In genomic region chr19:15926484-15926883, GRCh38 we compare ENCODE assay signal across 21 cellular contexts. TPM values are rescaled to one million over a fixed set of nuclear protein-coding genes. Genes with fewer than 3 reads are reported as not detected.
DNase-seq lines count a peak whose midpoint lies in the region; ATAC-seq, FAIRE-seq and TF ChIP-seq lines count a peak whose summit lies in the region.
"Had no signal": no experiment of that assay in that cellular context is flagged by ENCODE, and none has a peak within 500 bp of the region (broad histone marks: within the 10 kb centered on the region; RNA-seq: fewer than 3 reads in every experiment).

No MANE protein-coding gene starts in this region.

- no peaks in the 10 kb centered on the region for H3K9me3 ChIP-seq in HepG2 (ENCODE audit: low read length)
- H3K9me3 ChIP-seq in small intestine (ENCODE audit: control insufficient read depth, low read depth) = no peaks in the 10 kb centered on the region
- H3K9me3 ChIP-seq in endodermal cell (ENCODE audit: control insufficient read depth, low read length) = peaks cover 60% of the 10 kb centered on the region
- H3K9me3 ChIP-seq: A549, Caco-2 had no signal

- no peak overlapping the region for H3K4me3 ChIP-seq in HepG2 (replicated peaks in 1 of 3; ENCODE audit: insufficient read depth in 1 of 3, low read depth in 2 of 3, low read length in 3 of 3)
- H3K4me3 ChIP-seq in small intestine (ENCODE audit: low read depth in 1 of 2, low read length in 2 of 2) = no peak overlapping the region
- H3K4me3 ChIP-seq in endodermal cell (ENCODE audit: low read length) = no peak overlapping the region
- H3K4me3 ChIP-seq: A549 had no signal

- peaks cover 4% of the 10 kb centered on the region for H3K36me3 Mint-ChIP-seq in endodermal cell (ENCODE audit: low read depth)

- WGBS in HepG2 (ENCODE audit: low lambda C conversion rate) = 18% methylated on average over 1 of the region's 1 CpG
- WGBS in small intestine, 3 donors = 0 to 26% (median 0%) methylated on average over 1 of the region's 1 CpG
- WGBS in endodermal cell (ENCODE audit: insufficient coverage in 1 of 2, insufficient read length in 1 of 2), 2 experiments = 0% methylated on average over 1 of the region's 1 CpG; no CpG with 5 or more reads in 1 of the 2 experiments

- ATAC-seq in esophagus mucosa (peak; percentile 33), HepG2 (peak; percentile 66)
- ATAC-seq: A549 had no signal

- DNase-seq in NCI-H82 (lab: John Stamatoyannopoulos, UW) = peak; percentile 53
- DNase-seq in NCI-H82 treated with DMSO at 0.1 percent for 48 hours (lab: John Stamatoyannopoulos, UW; ENCODE audit: unreplicated experiment) = no peak
- no peak for DNase-seq in HepG2 (ENCODE audit: low spot score)
- DNase-seq in small intestine = peak; percentile 88
- no peak for DNase-seq in GM10248 (ENCODE audit: extremely low spot score)
- no peak for DNase-seq in endodermal cell
- no peak for DNase-seq in cerebellar nuclear complex (lab: John Stamatoyannopoulos, UW)
- DNase-seq: AML-193; Caco-2; CD4-positive, alpha-beta T cell; GOT3; H9 had no signal

- POLR2A ChIA-PET in HepG2 (lab: Yijun Ruan, JAX) = interaction anchor here (1.2 kb wide), 1 partner anchor 8 kb away, joined by 6 read pairs; the partner anchor contains the start of gene CYP4F11
- POLR2A ChIA-PET in GM10248 (lab: Yijun Ruan, JAX) = no interaction called here

- no peak overlapping the region for H3K27ac ChIP-seq in HepG2 (ENCODE audit: extremely low read length, insufficient read depth, low read length)
- H3K27ac ChIP-seq in small intestine (ENCODE audit: low read depth in 1 of 2, low read length in 1 of 2) = peak overlapping the region in 1 of 2 donors; percentile 6
- no peak overlapping the region for H3K27ac ChIP-seq in endodermal cell (ENCODE audit: low read depth, low read length)
- H3K27ac ChIP-seq: 22Rv1, A549 had no signal

- intact Hi-C loops in HepG2 (cut with micrococcal nuclease; ENCODE audit: unreplicated experiment) = no loop called here

- no peak for TF ChIP-seq RAD21 in HepG2 (CRISPR knock-in tag; IDR thresholded peaks at IDR 0.05)

- H3K27ac Mint-ChIP-seq in endodermal cell = no peak overlapping the region
- H3K27ac Mint-ChIP-seq: CD4-positive, alpha-beta T cell; H9 had no signal

- no peak overlapping the region for H2AFZ ChIP-seq in HepG2 (ENCODE audit: low read length)

- FAIRE-seq in HepG2 (lab: Jason Lieb, UNC) (peak; percentile 30), small intestine (lab: Jason Lieb, UNC) (no peak)
- FAIRE-seq: A549, D721Med, G401.6, GM12892, GM18507, HTR-8/SVneo had no signal

- no peak overlapping the region for H3K4me2 ChIP-seq in HepG2 (ENCODE audit: low read depth, low read length)
- H3K4me2 ChIP-seq: A549 had no signal

- H3K4me3 Mint-ChIP-seq in endodermal cell = no peak overlapping the region
- H3K4me3 Mint-ChIP-seq: CD4-positive, alpha-beta T cell; H9 had no signal

- H3K9ac ChIP-seq in HepG2 (ENCODE audit: insufficient read depth, low read depth, low read length) (no peak overlapping the region), endodermal cell (ENCODE audit: extremely low read depth, low read length, poor library complexity, severe bottlenecking) (no peak overlapping the region)

- no peaks in the 10 kb centered on the region for H3K4me1 Mint-ChIP-seq in endodermal cell
- H3K4me1 Mint-ChIP-seq: H9 had no signal

- BruUV-seq in HepG2 (replicated peaks; lab: Mats Ljungman, UMichigan) = no TSS peak

- TF ChIP-seq EP300 in HepG2 (IDR thresholded peaks at IDR 0.05; ENCODE audit: low read depth in 2 of 2, low read length in 2 of 2) = no peak
- TF ChIP-seq EP300 in HepG2 (CRISPR knock-in tag; IDR thresholded peaks at IDR 0.05; ENCODE audit: borderline replicate concordance) = no peak

- no peaks in the 10 kb centered on the region for H3K27me3 Mint-ChIP-seq in endodermal cell (ENCODE audit: insufficient read depth)

- CTCF ChIA-PET in HepG2 (lab: Yijun Ruan, JAX; ENCODE audit: low intra/inter-chr PET ratio, low total read pairs) (no interaction called here), GM10248 (lab: Yijun Ruan, JAX) (no interaction called here)

- H3K79me2 ChIP-seq in HepG2 (ENCODE audit: insufficient read depth, low read length) = no peaks in the 10 kb centered on the region

- H4K20me1 ChIP-seq in HepG2 (ENCODE audit: insufficient read depth, low read length) = no peaks in the 10 kb centered on the region

- TF ChIP-seq POLR2A in HepG2 (IDR thresholded peaks at IDR 0.05; ENCODE audit: insufficient read depth in 1 of 2, low read depth in 2 of 2, low read length in 2 of 2) = no peak

- H3K27me3 ChIP-seq in HepG2 (ENCODE audit: control insufficient read depth in 1 of 2, insufficient read depth in 2 of 2, low read length in 2 of 2) (no peaks in the 10 kb centered on the region), small intestine (ENCODE audit: control insufficient read depth in 2 of 2, insufficient read depth in 2 of 2, low read length in 2 of 2) (no peaks in the 10 kb centered on the region), endodermal cell (ENCODE audit: control insufficient read depth, insufficient read depth, low read length, poor library complexity, severe bottlenecking) (no peaks in the 10 kb centered on the region)

- 0 out of 2 replicates have a peak, but pooled peaks have one; percentile 20 for TF ChIP-seq CTCF in HepG2 (CRISPR knock-in tag; IDR thresholded peaks at IDR 0.05)
- TF ChIP-seq CTCF in GM10248 (IDR thresholded peaks at IDR 0.05; ENCODE audit: control extremely low read depth, extremely low read depth, low read depth, missing control alignments) = no peak
- no peak for TF ChIP-seq CTCF in endodermal cell (conservative IDR thresholded peaks at IDR 0.05)

- in situ Hi-C loops in HepG2 (cut with HindIII; ENCODE audit: extremely low pct_ligation_motif_present, low pct_unique_long_range_greater_than_20kb) = no loop called here

- H3K9me3 Mint-ChIP-seq in endodermal cell = peaks cover 97% of the 10 kb centered on the region
- H3K9me3 Mint-ChIP-seq: CD4-positive, alpha-beta T cell had no signal

- H3K4me1 ChIP-seq in HepG2 (ENCODE audit: insufficient read depth, low read length) = peaks cover 25% of the 10 kb centered on the region
- H3K4me1 ChIP-seq in small intestine (ENCODE audit: control insufficient read depth in 2 of 2, insufficient read depth in 1 of 2, low read depth in 1 of 2, low read length in 1 of 2) = no peaks in the 10 kb centered on the region
- H3K4me1 ChIP-seq in endodermal cell (ENCODE audit: control insufficient read depth, insufficient read depth, low read length) = no peaks in the 10 kb centered on the region
- H3K4me1 ChIP-seq: A549, Caco-2 had no signal

- H3K36me3 ChIP-seq in HepG2 (replicated peaks in 1 of 2; ENCODE audit: control insufficient read depth in 1 of 2, insufficient read depth in 2 of 2, low read length in 2 of 2) = peaks cover 4 to 30% of the 10 kb centered on the region in 2 experiments
- H3K36me3 ChIP-seq in small intestine (ENCODE audit: control insufficient read depth in 2 of 2, insufficient read depth in 2 of 2, low read length in 2 of 2) = no peaks in the 10 kb centered on the region
- no peaks in the 10 kb centered on the region for H3K36me3 ChIP-seq in endodermal cell (ENCODE audit: control insufficient read depth, insufficient read depth, low read length)

RNA-seq across cellular contexts. Expression of gene CYP4F11, which starts 7.8 kb away (rescaled TPM):
- total RNA-seq in esophagus mucosa (2.7 TPM), HepG2 (2016; rRNA removed; fragmentation: Illumina TruSeq; extraction: Trizol) (4.7 and 8.4 TPM in 2 replicates), endodermal cell (not detected)
- 1.6 and 2.0 TPM in 2 replicates for total RNA-seq in HepG2 (2016; cell fraction: cytosol; rRNA removed; fragmentation: Illumina TruSeq; extraction: Trizol; ENCODE audit: low read depth)
- 3.8 and 9.8 TPM in 2 replicates for total RNA-seq in HepG2 (2016; cell fraction: insoluble cytoplasmic fraction; rRNA removed; fragmentation: Illumina TruSeq; extraction: Trizol)
- total RNA-seq in HepG2 (2016; cell fraction: membrane; rRNA removed; fragmentation: Illumina TruSeq; extraction: Trizol) = 3.7 and 4.7 TPM in 2 replicates
- 12.7 and 16.1 TPM in 2 replicates for total RNA-seq in HepG2 (2016; cell fraction: nucleus; rRNA removed; fragmentation: Illumina TruSeq; extraction: Trizol)
- polyA plus RNA-seq in HepG2 (2011; rRNA removed) (7.8 and 8.2 TPM in 2 replicates), small intestine (10 to 100 TPM in 2 of 3 donors, under 1 TPM in 1; 0.33 to 14.5 (median 12.7) TPM)
- polyA plus RNA-seq in HepG2 (2011; cell fraction: cytosol; rRNA removed) = 4.9 and 5.1 TPM in 2 replicates
- 14.5 and 17.8 TPM in 2 replicates for polyA plus RNA-seq in HepG2 (2011; cell fraction: nucleus; rRNA removed)
- 6.2 and 7.0 TPM in 2 replicates for polyA plus RNA-seq in HepG2 (2012)
- 2.3 and 2.4 TPM in 2 replicates for polyA plus RNA-seq in HepG2 (2016; cell fraction: cytosol; fragmentation: Illumina TruSeq; extraction: Trizol; ENCODE audit: low read depth)
- polyA plus RNA-seq in HepG2 (2016; cell fraction: insoluble cytoplasmic fraction; fragmentation: Illumina TruSeq; extraction: Trizol; ENCODE audit: low read depth) = 4.0 and 4.2 TPM in 2 replicates
- polyA plus RNA-seq in HepG2 (2016; cell fraction: membrane; fragmentation: Illumina TruSeq; extraction: Trizol; ENCODE audit: low read depth) = 3.1 and 3.3 TPM in 2 replicates
- 20.5 and 22.6 TPM in 2 replicates for polyA plus RNA-seq in HepG2 (2016; cell fraction: nucleus; fragmentation: Illumina TruSeq; extraction: Trizol; ENCODE audit: insufficient read depth, low read depth)
- polyA minus RNA-seq in HepG2 (2011; rRNA and poly(A)+ RNA removed; ENCODE audit: low replicate concordance) = 4.9 and 17.6 TPM in 2 replicates
- polyA minus RNA-seq in HepG2 (2011; cell fraction: cytosol; rRNA and poly(A)+ RNA removed) = 4.5 and 7.9 TPM in 2 replicates
- polyA minus RNA-seq in HepG2 (2011; cell fraction: nucleus; rRNA and poly(A)+ RNA removed) = 11.5 and 14.0 TPM in 2 replicates
- polyA plus RNA-seq in endodermal cell (2013, experiment 1 of 2) = not detected
- not detected for polyA plus RNA-seq in endodermal cell (2013, experiment 2 of 2)
- total RNA-seq: Caco-2; CD4-positive, alpha-beta T cell; H9 had no signal
- polyA plus RNA-seq: BJ had no signal

RNA-seq across cellular contexts. Expression of gene OR10H4, which starts 22.3 kb away (rescaled TPM):
- not detected for total RNA-seq in esophagus mucosa
- not detected in 2 replicates for total RNA-seq in HepG2 (2016; rRNA removed; fragmentation: Illumina TruSeq; extraction: Trizol)
- not detected in 2 replicates for total RNA-seq in HepG2 (2016; cell fraction: cytosol; rRNA removed; fragmentation: Illumina TruSeq; extraction: Trizol; ENCODE audit: low read depth)
- not detected in 2 replicates for total RNA-seq in HepG2 (2016; cell fraction: insoluble cytoplasmic fraction; rRNA removed; fragmentation: Illumina TruSeq; extraction: Trizol)
- not detected in 2 replicates for total RNA-seq in HepG2 (2016; cell fraction: membrane; rRNA removed; fragmentation: Illumina TruSeq; extraction: Trizol)
- total RNA-seq in HepG2 (2016; cell fraction: nucleus; rRNA removed; fragmentation: Illumina TruSeq; extraction: Trizol) = not detected in 2 replicates
- not detected in 2 replicates for polyA plus RNA-seq in HepG2 (2011; rRNA removed)
- not detected in 2 replicates for polyA plus RNA-seq in HepG2 (2011; cell fraction: cytosol; rRNA removed)
- polyA plus RNA-seq in HepG2 (2011; cell fraction: nucleus; rRNA removed) = not detected in 2 replicates
- polyA plus RNA-seq in HepG2 (2012) = not detected in 2 replicates
- not detected in 2 replicates for polyA plus RNA-seq in HepG2 (2016; cell fraction: cytosol; fragmentation: Illumina TruSeq; extraction: Trizol; ENCODE audit: low read depth)
- polyA plus RNA-seq in HepG2 (2016; cell fraction: insoluble cytoplasmic fraction; fragmentation: Illumina TruSeq; extraction: Trizol; ENCODE audit: low read depth) = not detected in 2 replicates
- not detected in 2 replicates for polyA plus RNA-seq in HepG2 (2016; cell fraction: membrane; fragmentation: Illumina TruSeq; extraction: Trizol; ENCODE audit: low read depth)
- not detected in 2 replicates for polyA plus RNA-seq in HepG2 (2016; cell fraction: nucleus; fragmentation: Illumina TruSeq; extraction: Trizol; ENCODE audit: insufficient read depth, low read depth)
- polyA minus RNA-seq in HepG2 (2011; rRNA and poly(A)+ RNA removed; ENCODE audit: low replicate concordance) = not detected in 2 replicates
- polyA minus RNA-seq in HepG2 (2011; cell fraction: cytosol; rRNA and poly(A)+ RNA removed) = not detected in 2 replicates
- polyA minus RNA-seq in HepG2 (2011; cell fraction: nucleus; rRNA and poly(A)+ RNA removed) = not detected in 2 replicates
- polyA plus RNA-seq in small intestine = not detected
- total RNA-seq in endodermal cell = not detected
- not detected for polyA plus RNA-seq in endodermal cell (2013, experiment 1 of 2)
- not detected for polyA plus RNA-seq in endodermal cell (2013, experiment 2 of 2)
- total RNA-seq: Caco-2; CD4-positive, alpha-beta T cell; H9 had no signal
- polyA plus RNA-seq: A549, BJ had no signal

RNA-seq across cellular contexts. Expression of gene CYP4F2, which starts 28.6 kb away (rescaled TPM):
- not detected for total RNA-seq in esophagus mucosa
- 0.42 and 3.7 TPM in 2 replicates for total RNA-seq in HepG2 (2016; rRNA removed; fragmentation: Illumina TruSeq; extraction: Trizol)
- 0.51 and 0.71 TPM in 2 replicates for total RNA-seq in HepG2 (2016; cell fraction: cytosol; rRNA removed; fragmentation: Illumina TruSeq; extraction: Trizol; ENCODE audit: low read depth)
- 0.73 and 3.5 TPM in 2 replicates for total RNA-seq in HepG2 (2016; cell fraction: insoluble cytoplasmic fraction; rRNA removed; fragmentation: Illumina TruSeq; extraction: Trizol)
- total RNA-seq in HepG2 (2016; cell fraction: membrane; rRNA removed; fragmentation: Illumina TruSeq; extraction: Trizol) = 1.1 and 1.2 TPM in 2 replicates
- total RNA-seq in HepG2 (2016; cell fraction: nucleus; rRNA removed; fragmentation: Illumina TruSeq; extraction: Trizol) = 3.8 and 5.4 TPM in 2 replicates
- 3.9 and 9.7 TPM in 2 replicates for polyA plus RNA-seq in HepG2 (2011; rRNA removed)
- polyA plus RNA-seq in HepG2 (2011; cell fraction: cytosol; rRNA removed) = 2.4 and 4.6 TPM in 2 replicates
- 36.0 and 60.0 TPM in 2 replicates for polyA plus RNA-seq in HepG2 (2011; cell fraction: nucleus; rRNA removed)
- polyA plus RNA-seq in HepG2 (2012) = 7.6 and 9.3 TPM in 2 replicates
- 0.22 and 0.41 TPM in 2 replicates for polyA plus RNA-seq in HepG2 (2016; cell fraction: cytosol; fragmentation: Illumina TruSeq; extraction: Trizol; ENCODE audit: low read depth)
- polyA plus RNA-seq in HepG2 (2016; cell fraction: insoluble cytoplasmic fraction; fragmentation: Illumina TruSeq; extraction: Trizol; ENCODE audit: low read depth) = 1.0 and 1.4 TPM in 2 replicates
- polyA plus RNA-seq in HepG2 (2016; cell fraction: membrane; fragmentation: Illumina TruSeq; extraction: Trizol; ENCODE audit: low read depth) = 0.42 and 0.50 TPM in 2 replicates
- polyA plus RNA-seq in HepG2 (2016; cell fraction: nucleus; fragmentation: Illumina TruSeq; extraction: Trizol; ENCODE audit: insufficient read depth, low read depth) = 15.4 and 16.1 TPM in 2 replicates
- 0.23 and 11.4 TPM in 2 replicates for polyA minus RNA-seq in HepG2 (2011; rRNA and poly(A)+ RNA removed; ENCODE audit: low replicate concordance)
- 2.1 and 4.8 TPM in 2 replicates for polyA minus RNA-seq in HepG2 (2011; cell fraction: cytosol; rRNA and poly(A)+ RNA removed)
- polyA minus RNA-seq in HepG2 (2011; cell fraction: nucleus; rRNA and poly(A)+ RNA removed) = 9.1 and 18.6 TPM in 2 replicates
- 100 to 1,000 TPM in 1 of 3 donors, 10 to 100 TPM in 1, 1 to 10 TPM in 1; 7.5 to 135 (median 45.1) TPM for polyA plus RNA-seq in small intestine
- total RNA-seq in endodermal cell = not detected
- polyA plus RNA-seq in endodermal cell (2013, experiment 1 of 2) = not detected
- polyA plus RNA-seq in endodermal cell (2013, experiment 2 of 2) = not detected
- total RNA-seq: Caco-2; CD4-positive, alpha-beta T cell; H9 had no signal
- polyA plus RNA-seq: BJ had no signal

Comparison
In these comparisons a context has a peak if more than half of its experiments do, and no peak if none do; other contexts are left out.
1. DNase-seq: peak in NCI-H82 (single experiment) and small intestine (single experiment); none in NCI-H82 treated with DMSO at 0.1 percent for 48 hours (single experiment), HepG2 (single experiment), GM10248 (single experiment), endodermal cell (single experiment) and cerebellar nuclear complex (0 of 2).